12 cellular contexts compared by ENCODE assay signal in the genomic region with DNA sequence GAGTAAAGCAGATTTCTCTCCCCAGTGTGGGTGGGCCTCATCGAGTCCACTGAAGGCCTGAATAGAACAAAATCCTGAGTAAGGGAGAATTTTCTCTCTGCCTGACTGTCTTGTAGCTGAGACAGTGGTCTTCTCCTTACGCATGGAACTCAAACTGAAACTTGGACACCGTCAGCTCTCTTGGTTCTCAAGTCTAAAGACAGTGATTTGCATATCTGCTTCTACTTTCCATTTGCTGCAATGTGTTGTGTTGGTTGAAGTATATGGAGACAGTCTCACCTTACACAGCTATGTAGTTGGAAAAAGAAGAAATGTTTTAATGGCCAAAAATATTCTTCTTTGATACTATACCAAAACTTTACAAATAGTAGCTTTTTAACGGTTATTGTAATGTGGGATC.
DNase-seq lines count a peak whose midpoint lies in the region; ATAC-seq lines count a peak whose summit lies in the region.
"Had no signal": no experiment of that assay in that cellular context is flagged by ENCODE, and none has a peak within 500 bp of the region (broad histone marks: within the 10 kb centered on the region; RNA-seq: fewer than 3 reads in every experiment).

No MANE protein-coding gene starts in this region.

- H3K27me3 ChIP-seq in mesenchymal stem cell (ENCODE audit: control insufficient read depth in 1 of 2, insufficient read depth in 1 of 2, low read length in 2 of 2): no peaks in the 10 kb centered on the region
- H3K27me3 ChIP-seq: stomach had no signal

- no peak overlapping the region for H2BK15ac ChIP-seq in mesenchymal stem cell (ENCODE audit: low read depth, poor library complexity, severe bottlenecking)

- H3K9ac ChIP-seq in mesenchymal stem cell (ENCODE audit: low read length): no peak overlapping the region

- no peak overlapping the region for H2AFZ ChIP-seq in mesenchymal stem cell (ENCODE audit: low read depth, low read length)

- H3K23ac ChIP-seq in mesenchymal stem cell (ENCODE audit: low read length in 2 of 2): no peak overlapping the region

- no peak for DNase-seq in mesenchymal stem cell
- DNase-seq in HT-29 (ENCODE audit: low spot score): no peak
- DNase-seq in CD1c-positive myeloid dendritic cell (ENCODE audit: extremely low spot score): no peak
- no peak for DNase-seq in activated naive CD4-positive, alpha-beta T cell treated with anti-CD3 and anti-CD28 coated beads, Interleukin-2, amount 50 U/mL, for 72 hours (ENCODE audit: low spot score in 2 of 2)
- DNase-seq: left colon, NCI-H1930, RPMI8226, stomach had no signal

- H3K9me3 ChIP-seq in mesenchymal stem cell (ENCODE audit: control insufficient read depth, low read length): peaks cover 24% of the 10 kb centered on the region

- H3K27ac ChIP-seq in mesenchymal stem cell (ENCODE audit: low read length, poor library complexity, severe bottlenecking): no peak overlapping the region
- H3K27ac ChIP-seq: stomach had no signal

- no peak overlapping the region for H3K4ac ChIP-seq in mesenchymal stem cell (ENCODE audit: low read depth in 1 of 2, low read length in 2 of 2)

- H3K36me3 ChIP-seq in mesenchymal stem cell (ENCODE audit: control insufficient read depth in 1 of 2, insufficient read depth in 2 of 2, low read depth in 1 of 2, low read length in 2 of 2): no peaks in the 10 kb centered on the region
- H3K36me3 ChIP-seq: stomach had no signal

- no peak overlapping the region for H3K4me3 ChIP-seq in mesenchymal stem cell (ENCODE audit: insufficient read depth in 1 of 2, low read depth in 1 of 2, low read length in 2 of 2)
- H3K4me3 ChIP-seq: stomach had no signal

- H3K4me2 ChIP-seq in mesenchymal stem cell (ENCODE audit: low read length, poor library complexity, severe bottlenecking): no peak overlapping the region

- no peak overlapping the region for H3K18ac ChIP-seq in mesenchymal stem cell (ENCODE audit: low read depth in 1 of 2, low read length in 2 of 2)

- ATAC-seq in GM18498 (IDR thresholded peaks at IDR 0.05; ENCODE audit: unreplicated experiment): peak; percentile 99
- ATAC-seq in GM19397 (IDR thresholded peaks at IDR 0.05; ENCODE audit: unreplicated experiment): peak; percentile 96
- ATAC-seq in HG02840 (IDR thresholded peaks at IDR 0.05; ENCODE audit: low FRiP score, unreplicated experiment): peak; percentile 99
- ATAC-seq in HG03469 (IDR thresholded peaks at IDR 0.05; ENCODE audit: unreplicated experiment): peak; percentile 98
- ATAC-seq in activated naive CD4-positive, alpha-beta T cell treated with anti-CD3 and anti-CD28 coated beads, Interleukin-2, amount 50 U/mL, for 72 hours: no peak
- ATAC-seq: left colon had no signal

- peak overlapping the region in 1 of 2 experiments; percentile 21 for H2BK12ac ChIP-seq in mesenchymal stem cell (ENCODE audit: low read length in 2 of 2)

- H3K14ac ChIP-seq in mesenchymal stem cell (ENCODE audit: low read length in 2 of 2): no peak overlapping the region

- H2AK5ac ChIP-seq in mesenchymal stem cell (ENCODE audit: low read length, severe bottlenecking): no peak overlapping the region

- H3K36me3 Mint-ChIP-seq in activated naive CD4-positive, alpha-beta T cell treated with anti-CD3 and anti-CD28 coated beads, Interleukin-2, amount 50 U/mL, for 72 hours: no peaks in the 10 kb centered on the region

- no peak overlapping the region for H4K8ac ChIP-seq in mesenchymal stem cell (ENCODE audit: low read length)

- peaks cover 9 to 13% of the 10 kb centered on the region in 2 donors for H3K9me3 Mint-ChIP-seq in activated naive CD4-positive, alpha-beta T cell treated with anti-CD3 and anti-CD28 coated beads, Interleukin-2, amount 50 U/mL, for 72 hours

- H4K91ac ChIP-seq in mesenchymal stem cell (ENCODE audit: low read length): no peak overlapping the region

- H2BK5ac ChIP-seq in mesenchymal stem cell (ENCODE audit: low read depth, low read length, poor library complexity, severe bottlenecking): no peak overlapping the region

- no peaks in the 10 kb centered on the region for H3K4me1 ChIP-seq in mesenchymal stem cell (ENCODE audit: control insufficient read depth, insufficient read depth, low read depth, low read length)
- H3K4me1 ChIP-seq: stomach had no signal

- 99% methylated on average over 3 of the region's 4 CpGs for WGBS in mesenchymal stem cell

- no peak overlapping the region for H3K27ac Mint-ChIP-seq in activated naive CD4-positive, alpha-beta T cell treated with anti-CD3 and anti-CD28 coated beads, Interleukin-2, amount 50 U/mL, for 72 hours

- H2BK120ac ChIP-seq in mesenchymal stem cell (ENCODE audit: low read depth, low read length): no peak overlapping the region

- no peaks in the 10 kb centered on the region for H3K79me1 ChIP-seq in mesenchymal stem cell (replicated peaks; ENCODE audit: low read length, poor library complexity, severe bottlenecking)

Comparison
In these comparisons a context has a peak if more than half of its experiments do, and no peak if none do; other contexts are left out.
1. ATAC-seq: peak in GM18498 (single experiment), GM19397 (single experiment), HG02840 (single experiment) and HG03469 (single experiment); none in activated naive CD4-positive, alpha-beta T cell treated with anti-CD3 and anti-CD28 coated beads, Interleukin-2, amount 50 U/mL, for 72 hours (0 of 2).